ENCODE assay signal across 11 cellular contexts in genomic region chr11:124536520-124536919, GRCh38. TPM values are rescaled to one million over a fixed set of nuclear protein-coding genes. Genes with fewer than 3 reads are reported as not detected.
A peak's percentile ranks its signal among the peaks of the same experiment; 100 is the strongest.
DNase-seq lines count a peak whose midpoint lies in the region; ATAC-seq, FAIRE-seq and TF ChIP-seq lines count a peak whose summit lies in the region.
"Had no signal": no experiment of that assay in that cellular context is flagged by ENCODE, and none has a peak within 500 bp of the region (broad histone marks: within the 10 kb centered on the region; RNA-seq: fewer than 3 reads in every experiment).

No MANE protein-coding gene starts in this region.

- no peak overlapping the region for H3K4me3 Mint-ChIP-seq in type B pancreatic cell
- H3K4me3 Mint-ChIP-seq: effector memory CD8-positive, alpha-beta T cell had no signal

- ATAC-seq in left lobe of liver, result peak; percentile 52
- ATAC-seq: effector memory CD8-positive, alpha-beta T cell had no signal

- DNase-seq in AG08396 (ENCODE audit: low spot score), result peak; percentile 8
- DNase-seq in LNCaP clone FGC (ENCODE audit: low read depth), result peak; percentile 14
- peak; percentile 17 for DNase-seq in bronchial epithelial cell (ENCODE audit: low read depth)
- DNase-seq in left lobe of liver (ENCODE audit: low spot score), result no peak
- DNase-seq in type B pancreatic cell (ENCODE audit: extremely low spot score, unreplicated experiment), result no peak
- DNase-seq in activated CD8-positive, alpha-beta memory T cell treated with anti-CD3 and anti-CD28 coated beads, Interleukin-2, amount 50 U/mL, for 48 hours, result no peak
- no peak for DNase-seq in GM19238 (ENCODE audit: insufficient read length, low spot score)
- DNase-seq in cerebellar nuclear complex (lab: John Stamatoyannopoulos, UW), result no peak
- DNase-seq: effector memory CD8-positive, alpha-beta T cell had no signal

- H3K36me3 ChIP-seq in bronchial epithelial cell (ENCODE audit: control insufficient read depth, insufficient read depth, low read length), result no peaks in the 10 kb centered on the region
- H3K36me3 ChIP-seq: Peyer's patch had no signal

- H3K36me3 Mint-ChIP-seq in type B pancreatic cell, result no peaks in the 10 kb centered on the region

- no peak overlapping the region for H3K4me3 ChIP-seq in LNCaP clone FGC (ENCODE audit: low read depth, low read length)
- H3K4me3 ChIP-seq in bronchial epithelial cell (ENCODE audit: low read depth, low read length), result no peak overlapping the region
- H3K4me3 ChIP-seq: Peyer's patch had no signal

- TF ChIP-seq CTCF in LNCaP clone FGC (IDR thresholded peaks at IDR 0.05; ENCODE audit: control insufficient read depth, extremely low read depth, insufficient read depth) (no peak), bronchial epithelial cell (IDR thresholded peaks at IDR 0.05; ENCODE audit: insufficient read depth, low read length, severe bottlenecking) (no peak), type B pancreatic cell (conservative IDR thresholded peaks at IDR 0.05) (no peak)

- no peaks in the 10 kb centered on the region for H3K27me3 Mint-ChIP-seq in type B pancreatic cell

- H3K4me1 Mint-ChIP-seq in type B pancreatic cell (ENCODE audit: unreplicated experiment), result peaks cover 5% of the 10 kb centered on the region

- H3K27ac Mint-ChIP-seq in type B pancreatic cell, result no peak overlapping the region
- H3K27ac Mint-ChIP-seq: effector memory CD8-positive, alpha-beta T cell had no signal

- H3K27me3 ChIP-seq in bronchial epithelial cell (ENCODE audit: control insufficient read depth, insufficient read depth, low read length), result no peaks in the 10 kb centered on the region
- H3K27me3 ChIP-seq: Peyer's patch had no signal

- no peaks in the 10 kb centered on the region for H3K9me3 Mint-ChIP-seq in type B pancreatic cell
- H3K9me3 Mint-ChIP-seq: effector memory CD8-positive, alpha-beta T cell had no signal

- FAIRE-seq in bronchial epithelial cell (lab: Jason Lieb, UNC), result no peak
- FAIRE-seq: GM19239 had no signal

RNA-seq across cellular contexts. Expression of gene OR8B12, which starts 6.9 kb away (rescaled TPM):
- not detected in 2 replicates for total RNA-seq in bronchial epithelial cell
- total RNA-seq in left lobe of liver, result not detected
- not detected in 2 replicates for total RNA-seq in type B pancreatic cell (ENCODE audit: low replicate concordance)
- total RNA-seq: Peyer's patch had no signal

RNA-seq across cellular contexts. Expression of gene OR8A1, which starts 33.3 kb away (rescaled TPM):
- total RNA-seq in bronchial epithelial cell, result not detected in 2 replicates
- not detected for total RNA-seq in left lobe of liver
- 0.10 TPM in 1 of 2 replicates, not detected in the other for total RNA-seq in type B pancreatic cell (ENCODE audit: low replicate concordance)
- total RNA-seq: Peyer's patch had no signal

Comparison
In these comparisons a context has a peak if more than half of its experiments do, and no peak if none do; other contexts are left out.
1. DNase-seq: peak in AG08396 (single experiment), LNCaP clone FGC (single experiment) and bronchial epithelial cell (single experiment); none in left lobe of liver (single experiment), type B pancreatic cell (single experiment), activated CD8-positive, alpha-beta memory T cell treated with anti-CD3 and anti-CD28 coated beads, Interleukin-2, amount 50 U/mL, for 48 hours (single experiment), GM19238 (single experiment) and cerebellar nuclear complex (0 of 2).